ENCODE assay signal across 26 cellular contexts in the genomic region with DNA sequence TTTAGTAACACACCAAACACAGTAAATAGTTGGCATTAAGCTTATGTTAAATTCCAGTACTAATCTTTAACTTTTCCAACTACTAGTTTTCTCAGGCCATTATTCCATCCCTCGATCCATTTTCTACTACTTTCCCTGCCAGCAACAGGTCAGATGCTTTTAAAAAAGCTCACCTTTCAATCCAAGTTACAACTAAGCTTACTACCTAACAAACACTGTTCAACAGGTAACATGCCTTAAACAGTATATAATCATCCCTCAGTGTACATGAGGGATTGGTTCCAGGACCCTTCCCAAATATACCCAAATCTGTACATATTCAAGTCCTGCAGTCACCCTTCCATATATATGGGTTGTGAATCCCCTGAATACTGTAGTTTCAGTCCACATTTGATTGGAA. TPM values are rescaled to one million over a fixed set of nuclear protein-coding genes. Genes with fewer than 3 reads are reported as not detected.
DNase-seq lines count a peak whose midpoint lies in the region; ATAC-seq and TF ChIP-seq lines count a peak whose summit lies in the region.
"Had no signal": no experiment of that assay in that cellular context is flagged by ENCODE, and none has a peak within 500 bp of the region (broad histone marks: within the 10 kb centered on the region; RNA-seq: fewer than 3 reads in every experiment).

No MANE protein-coding gene starts in this region.

- ATAC-seq in T-helper 17 cell (no peak), memory B cell (ENCODE audit: low read depth) (no peak), GM19467 (IDR thresholded peaks at IDR 0.05; ENCODE audit: unreplicated experiment) (no peak), GM18517 (IDR thresholded peaks at IDR 0.05; ENCODE audit: unreplicated experiment) (no peak)
- ATAC-seq: activated T-helper 17 cell treated with anti-CD3 and anti-CD28 coated beads, Interleukin-2, amount 50 U/mL, for 72 hours; natural killer cell; right lobe of liver had no signal

- POLR2A ChIA-PET in activated CD4-positive, alpha-beta T cell treated with anti-CD3 and anti-CD28 coated beads, Interleukin-2, amount 10 ng/mL, durations not matched to agents 7 days and 5 days (lab: Charles Lee): interaction anchor here (1.2 kb wide), 1 partner anchor 10 kb away, joined by 8 read pairs; no protein-coding TSS in a partner anchor
- POLR2A ChIA-PET in CD4-positive, alpha-beta memory T cell (lab: Charles Lee; ENCODE audit: partially characterized antibody): interaction anchor here (1.1 to 1.2 kb wide), 2 partner anchors 13 to 19 kb away, joined by 3 to 4 read pairs; no protein-coding TSS in a partner anchor

- H3K4me1 Mint-ChIP-seq in activated CD4-positive, alpha-beta T cell treated with anti-CD3 and anti-CD28 coated beads, Interleukin-2, amount 10 ng/mL, durations not matched to agents 7 days and 5 days: peaks cover 64% of the 10 kb centered on the region
- H3K4me1 Mint-ChIP-seq in CD4-positive, alpha-beta memory T cell: peaks cover 5 to 11% (median 10%) of the 10 kb centered on the region in 4 donors
- H3K4me1 Mint-ChIP-seq in T-helper 17 cell (peaks cover 18% of the 10 kb centered on the region), memory B cell (peaks cover 7% of the 10 kb centered on the region)

- DNase-seq in activated CD4-positive, alpha-beta T cell treated with anti-CD3 and anti-CD28 coated beads, Interleukin-2, amount 10 ng/mL, durations not matched to agents 7 days and 5 days: no peak
- DNase-seq in activated CD4-positive, alpha-beta T cell treated with anti-CD3 and anti-CD28 coated beads for 4 hours: no peak
- DNase-seq in CD4-positive, alpha-beta memory T cell: no peak
- no peak for DNase-seq in T-helper 17 cell
- no peak for DNase-seq in memory B cell (ENCODE audit: low spot score in 2 of 2)
- DNase-seq in erythroblast (lab: John Stamatoyannopoulos, UW): no peak
- DNase-seq: activated CD8-positive, alpha-beta memory T cell treated with anti-CD3 and anti-CD28 coated beads for 24 hours; amygdala; Calu3; H7; MG63; natural killer cell; NCI-H1417; NCI-H2107; NCI-H510A; NK-92 treated with Interleukin-12 subunit alpha and Interleukin-12 subunit beta, amount 100 ng/mL, for 24 hours; right lobe of liver; SJCRH30; trophoblast cell had no signal

- H3K4me3 ChIP-seq in CD4-positive, alpha-beta memory T cell (ENCODE audit: low read length in 2 of 2): no peak overlapping the region
- H3K4me3 ChIP-seq: cardiac muscle cell, MG63, right lobe of liver, SJCRH30 had no signal

- H3K27me3 Mint-ChIP-seq in activated CD4-positive, alpha-beta T cell treated with anti-CD3 and anti-CD28 coated beads, Interleukin-2, amount 10 ng/mL, durations not matched to agents 7 days and 5 days: no peaks in the 10 kb centered on the region
- no peaks in the 10 kb centered on the region for H3K27me3 Mint-ChIP-seq in CD4-positive, alpha-beta memory T cell
- H3K27me3 Mint-ChIP-seq in T-helper 17 cell (no peaks in the 10 kb centered on the region), memory B cell (no peaks in the 10 kb centered on the region)
- H3K27me3 Mint-ChIP-seq: activated T-helper 17 cell treated with anti-CD3 and anti-CD28 coated beads, Interleukin-2, amount 50 U/mL, for 72 hours; IgD-negative memory B cell had no signal

- no peak overlapping the region for H3K27ac ChIP-seq in CD4-positive, alpha-beta memory T cell (ENCODE audit: low read depth, low read length)
- H3K27ac ChIP-seq: cardiac muscle cell, right lobe of liver, SJCRH30, VCaP had no signal

- CTCF ChIA-PET in activated CD4-positive, alpha-beta T cell treated with anti-CD3 and anti-CD28 coated beads, Interleukin-2, amount 10 ng/mL, durations not matched to agents 7 days and 5 days (lab: Charles Lee): interaction anchor here (1.0 to 1.1 kb wide), 2 partner anchors 11 to 25 kb away, joined by 3 read pairs; no protein-coding TSS in a partner anchor
- CTCF ChIA-PET in CD4-positive, alpha-beta memory T cell (lab: Charles Lee; ENCODE audit: partially characterized antibody): interaction anchor here (1.2 kb wide), 1 partner anchor 12 kb away, joined by 3 read pairs; no protein-coding TSS in a partner anchor

- TF ChIP-seq POLR2A in erythroblast (IDR thresholded peaks at IDR 0.05; ENCODE audit: low read length): no peak

- peak overlapping the region; percentile 60 for H3K27ac Mint-ChIP-seq in activated CD4-positive, alpha-beta T cell treated with anti-CD3 and anti-CD28 coated beads, Interleukin-2, amount 10 ng/mL, durations not matched to agents 7 days and 5 days
- peak overlapping the region in 4 of 7 donors; percentile 2 to 39 (median 30) for H3K27ac Mint-ChIP-seq in CD4-positive, alpha-beta memory T cell
- H3K27ac Mint-ChIP-seq in T-helper 17 cell (peak overlapping the region; percentile 91), memory B cell (peak overlapping the region; percentile 29)
- H3K27ac Mint-ChIP-seq: activated T-helper 17 cell treated with anti-CD3 and anti-CD28 coated beads, Interleukin-2, amount 50 U/mL, for 72 hours; IgD-negative memory B cell had no signal

- peaks cover 15% of the 10 kb centered on the region for H3K4me1 ChIP-seq in CD4-positive, alpha-beta memory T cell (ENCODE audit: insufficient read depth, low read length)
- H3K4me1 ChIP-seq: right lobe of liver, SJCRH30 had no signal

- no peak overlapping the region for H3K4me3 Mint-ChIP-seq in activated CD4-positive, alpha-beta T cell treated with anti-CD3 and anti-CD28 coated beads, Interleukin-2, amount 10 ng/mL, durations not matched to agents 7 days and 5 days
- H3K4me3 Mint-ChIP-seq in CD4-positive, alpha-beta memory T cell: no peak overlapping the region
- peak overlapping the region; percentile 15 for H3K4me3 Mint-ChIP-seq in T-helper 17 cell
- no peak overlapping the region for H3K4me3 Mint-ChIP-seq in memory B cell
- H3K4me3 Mint-ChIP-seq: activated T-helper 17 cell treated with anti-CD3 and anti-CD28 coated beads, Interleukin-2, amount 50 U/mL, for 72 hours; natural killer cell had no signal

- peaks cover 72% of the 10 kb centered on the region for H3K36me3 Mint-ChIP-seq in activated CD4-positive, alpha-beta T cell treated with anti-CD3 and anti-CD28 coated beads, Interleukin-2, amount 10 ng/mL, durations not matched to agents 7 days and 5 days (ENCODE audit: low read depth)
- H3K36me3 Mint-ChIP-seq in CD4-positive, alpha-beta memory T cell: peaks cover 10 to 33% of the 10 kb centered on the region in 2 donors
- H3K36me3 Mint-ChIP-seq in T-helper 17 cell (ENCODE audit: low read depth): peaks cover 6% of the 10 kb centered on the region
- peaks cover 8% of the 10 kb centered on the region for H3K36me3 Mint-ChIP-seq in memory B cell
- H3K36me3 Mint-ChIP-seq: IgD-negative memory B cell had no signal

- no peaks in the 10 kb centered on the region for H3K27me3 ChIP-seq in CD4-positive, alpha-beta memory T cell (ENCODE audit: insufficient read depth, low read length)
- H3K27me3 ChIP-seq: cardiac muscle cell, MG63, right lobe of liver, SJCRH30 had no signal

- no peaks in the 10 kb centered on the region for H3K9me3 Mint-ChIP-seq in activated CD4-positive, alpha-beta T cell treated with anti-CD3 and anti-CD28 coated beads, Interleukin-2, amount 10 ng/mL, durations not matched to agents 7 days and 5 days
- no peaks in the 10 kb centered on the region for H3K9me3 Mint-ChIP-seq in CD4-positive, alpha-beta memory T cell
- H3K9me3 Mint-ChIP-seq in memory B cell: no peaks in the 10 kb centered on the region
- H3K9me3 Mint-ChIP-seq: activated T-helper 17 cell treated with anti-CD3 and anti-CD28 coated beads, Interleukin-2, amount 50 U/mL, for 72 hours; IgD-negative memory B cell; natural killer cell had no signal

- H3K9me3 ChIP-seq in CD4-positive, alpha-beta memory T cell (ENCODE audit: control insufficient read depth in 1 of 2, low read length in 2 of 2): no peaks in the 10 kb centered on the region
- H3K9me3 ChIP-seq in T-helper 17 cell (ENCODE audit: control insufficient read depth, low read length, poor library complexity, severe bottlenecking): no peaks in the 10 kb centered on the region
- H3K9me3 ChIP-seq: MG63, right lobe of liver, SJCRH30 had no signal

- intact Hi-C loops in CD4-positive, alpha-beta memory T cell (cut with micrococcal nuclease): no loop called here

- peaks cover 21% of the 10 kb centered on the region for H3K36me3 ChIP-seq in CD4-positive, alpha-beta memory T cell (ENCODE audit: insufficient read depth, low read length)

RNA-seq across cellular contexts. Expression of a gene that starts 5.5 kb away (rescaled TPM):
- total RNA-seq in activated CD4-positive, alpha-beta T cell treated with anti-CD3 and anti-CD28 coated beads, Interleukin-2, amount 10 ng/mL, durations not matched to agents 7 days and 5 days: 100 to 1,000 TPM; 128 to 143 TPM
- total RNA-seq in CD4-positive, alpha-beta memory T cell: 1 to 10 TPM; 1.2 to 1.4 TPM
- polyA plus RNA-seq in CD4-positive, alpha-beta memory T cell: under 1 TPM in 1 of 2 donors, not detected in 1; 0.34 TPM
- total RNA-seq in T-helper 17 cell: under 1 TPM; 0.25 to 0.57 TPM

RNA-seq across cellular contexts. Expression of a gene that starts 17.1 kb away (rescaled TPM):
- 10 to 100 TPM; 56.2 to 58.1 TPM for total RNA-seq in activated CD4-positive, alpha-beta T cell treated with anti-CD3 and anti-CD28 coated beads, Interleukin-2, amount 10 ng/mL, durations not matched to agents 7 days and 5 days
- 10 to 100 TPM; 43.0 to 45.4 TPM for total RNA-seq in CD4-positive, alpha-beta memory T cell
- polyA plus RNA-seq in CD4-positive, alpha-beta memory T cell: 10 to 100 TPM; 40.6 to 45.1 TPM
- total RNA-seq in T-helper 17 cell: 10 to 100 TPM; 57.6 to 58.8 TPM

RNA-seq across cellular contexts. Expression of a gene that starts 52.1 kb away (rescaled TPM):
- total RNA-seq in activated CD4-positive, alpha-beta T cell treated with anti-CD3 and anti-CD28 coated beads, Interleukin-2, amount 10 ng/mL, durations not matched to agents 7 days and 5 days: 10 to 100 TPM; 16.3 to 21.5 TPM
- total RNA-seq in CD4-positive, alpha-beta memory T cell: 10 to 100 TPM in 1 of 2 experiments, 1 to 10 TPM in 1; 8.8 to 10.1 TPM
- polyA plus RNA-seq in CD4-positive, alpha-beta memory T cell: 1 to 10 TPM; 5.8 to 9.6 TPM
- 1 to 10 TPM; 5.1 to 5.6 TPM for total RNA-seq in T-helper 17 cell

RNA-seq across cellular contexts. Expression of a gene that starts 53.3 kb away (rescaled TPM):
- total RNA-seq in activated CD4-positive, alpha-beta T cell treated with anti-CD3 and anti-CD28 coated beads, Interleukin-2, amount 10 ng/mL, durations not matched to agents 7 days and 5 days: not detected
- not detected for total RNA-seq in CD4-positive, alpha-beta memory T cell
- polyA plus RNA-seq in CD4-positive, alpha-beta memory T cell: not detected
- total RNA-seq in T-helper 17 cell: not detected
- total RNA-seq: Calu3; cardiac muscle cell; H7; natural killer cell; right lobe of liver; T-helper 2 cell treated with Interferon-gamma antibody and Interleukin-4, amounts not matched to agents 100 ng/mL and 5 ng/mL, for 36 hours had no signal
- polyA plus RNA-seq: cardiac muscle cell, IgD-negative memory B cell had no signal

Comparison
In these comparisons a context has a peak if more than half of its experiments do, and no peak if none do; other contexts are left out.
1. H3K27ac Mint-ChIP-seq: peak in every context shown above with its lines; median percentile 91 in T-helper 17 cell; 60 in activated CD4-positive, alpha-beta T cell treated with anti-CD3 and anti-CD28 coated beads, Interleukin-2, amount 10 ng/mL, durations not matched to agents 7 days and 5 days; 30 in CD4-positive, alpha-beta memory T cell; 29 in memory B cell.
2. RNA of a gene that starts 5.5 kb away (total RNA-seq): 128 to 143 TPM in activated CD4-positive, alpha-beta T cell treated with anti-CD3 and anti-CD28 coated beads, Interleukin-2, amount 10 ng/mL, durations not matched to agents 7 days and 5 days; 1.2 to 1.4 TPM in CD4-positive, alpha-beta memory T cell and 0.25 to 0.57 TPM in T-helper 17 cell; every median in the first group is over 10 times any median in the second.